25 cellular contexts compared by ENCODE assay signal in genomic region chr15:59746777-59747176, GRCh38. TPM values are rescaled to one million over a fixed set of nuclear protein-coding genes. Genes with fewer than 3 reads are reported as not detected.
DNase-seq lines count a peak whose midpoint lies in the region; ATAC-seq and TF ChIP-seq lines count a peak whose summit lies in the region.
"Had no signal": no experiment of that assay in that cellular context is flagged by ENCODE, and none has a peak within 500 bp of the region (broad histone marks: within the 10 kb centered on the region; RNA-seq: fewer than 3 reads in every experiment).

No MANE protein-coding gene starts in this region.

- ATAC-seq in Panc1 = 0 out of 2 replicates have a peak, but pooled peaks have one; percentile 45
- no peak for ATAC-seq in HG03135 (IDR thresholded peaks at IDR 0.05; ENCODE audit: unreplicated experiment)
- ATAC-seq: activated CD8-positive, alpha-beta T cell treated with anti-CD3 and anti-CD28 coated beads for 36 hours; HCT116; left ventricle myocardium superior; right lobe of liver; SK-N-SH treated with all-trans-retinoic acid at 6 μM for 48 hours; stimulated activated effector memory CD8-positive, alpha-beta T cell treated with anti-CD3 and anti-CD28 coated beads, Interleukin-12 subunit alpha, Interleukin-12 subunit beta, amount 100 ng/mL, for 72 hours; T-helper 17 cell; upper lobe of right lung had no signal

- peaks cover 38% of the 10 kb centered on the region for H3K27me3 ChIP-seq in BE2C
- H3K27me3 ChIP-seq in Panc1 (ENCODE audit: control insufficient read depth, insufficient read depth, low read length) = no peaks in the 10 kb centered on the region
- H3K27me3 ChIP-seq: right lobe of liver had no signal

- H3K27ac ChIP-seq in Panc1 (ENCODE audit: low read length) = no peak overlapping the region
- H3K27ac ChIP-seq: epithelial cell of prostate, neutrophil, right lobe of liver, upper lobe of right lung had no signal

- DNase-seq in BE2C (peak; percentile 19), DMS53 (lab: John Stamatoyannopoulos, UW) (peak; percentile 84), NCI-H128 (lab: John Stamatoyannopoulos, UW; ENCODE audit: unreplicated experiment) (peak; percentile 24), Panc1 (ENCODE audit: low read depth, low spot score) (no peak), T1000 (lab: John Stamatoyannopoulos, UW) (no peak), NCI-H2227 (lab: John Stamatoyannopoulos, UW; ENCODE audit: unreplicated experiment) (no peak)
- DNase-seq: activated CD8-positive, alpha-beta T cell treated with anti-CD3 and anti-CD28 coated beads for 36 hours; anterior cingulate cortex; CD4-positive, CD25-positive, alpha-beta regulatory T cell; effector CD8-positive, alpha-beta T cell; KBM-7; left ventricle myocardium superior; NCI-H2107; NCI-H524 treated with DMSO at 0.1 percent for 48 hours; right lobe of liver; stimulated activated CD4-positive, alpha-beta T cell treated with anti-CD3 and anti-CD28 coated beads, Interleukin-12 subunit alpha, Interleukin-12 subunit beta, amount 100 ng/mL, for 4 hours; stimulated activated CD4-positive, alpha-beta T cell treated with anti-CD3 and anti-CD28 coated beads, Interleukin-4, amount 100 ng/mL, for 1 hour; T-helper 17 cell; upper lobe of right lung had no signal

- intact Hi-C loops in Panc1 (cut with micrococcal nuclease; ENCODE audit: unreplicated experiment) = no loop called here

- H3K4me3 ChIP-seq in BE2C (ENCODE audit: low read depth, low read length) (no peak overlapping the region), Panc1 (ENCODE audit: low read depth in 2 of 2, low read length in 2 of 2) (no peak overlapping the region)
- H3K4me3 ChIP-seq: right lobe of liver, upper lobe of right lung had no signal

- no peak for TF ChIP-seq CTCF in BE2C (IDR thresholded peaks at IDR 0.05; ENCODE audit: low read depth, low read length)
- TF ChIP-seq CTCF in Panc1 (IDR thresholded peaks at IDR 0.05) = no peak

- H3K9me3 ChIP-seq in BE2C (no peaks in the 10 kb centered on the region), Panc1 (ENCODE audit: control insufficient read depth, insufficient read depth, low read depth, low read length) (no peaks in the 10 kb centered on the region; the same call in 1 of the 2 replicates)
- H3K9me3 ChIP-seq: neutrophil, right lobe of liver, upper lobe of right lung had no signal

- H3K4me1 ChIP-seq in BE2C (no peaks in the 10 kb centered on the region; the same call in 1 of the 2 replicates), Panc1 (ENCODE audit: control insufficient read depth, insufficient read depth, low read length) (no peaks in the 10 kb centered on the region)
- H3K4me1 ChIP-seq: right lobe of liver, upper lobe of right lung had no signal

- in situ Hi-C loops in Panc1 (cut with HindIII; ENCODE audit: low pct_unique_long_range_greater_than_20kb, low sequenced_read_pairs) = no loop called here

- H3K36me3 ChIP-seq in BE2C (no peaks in the 10 kb centered on the region), Panc1 (ENCODE audit: control insufficient read depth, insufficient read depth, low read length) (no peaks in the 10 kb centered on the region)
- H3K36me3 ChIP-seq: neutrophil, right lobe of liver, upper lobe of right lung had no signal

- CTCF ChIA-PET in Panc1 (lab: Charles Lee) = no interaction called here

- BruUV-seq in Panc1 (replicated peaks; lab: Mats Ljungman, UMichigan) = no TSS peak

- POLR2A ChIA-PET in Panc1 (lab: Charles Lee) = no interaction called here

RNA-seq across cellular contexts. Expression of gene BNIP2, which starts 57.7 kb away (rescaled TPM):
- 36.8 TPM for polyA plus RNA-seq in BE2C (2012; ENCODE audit: insufficient read depth, insufficient read length, low read depth)
- total RNA-seq in Panc1 (2021; ENCODE audit: unreplicated experiment) = 70.7 TPM
- 44.5 TPM for polyA plus RNA-seq in Panc1 (2012; ENCODE audit: insufficient read length)

Comparison
In these comparisons a context has a peak if more than half of its experiments do, and no peak if none do; other contexts are left out.
1. DNase-seq: peak in BE2C (single experiment), DMS53 (single experiment) and NCI-H128 (single experiment); none in Panc1 (single experiment), T1000 (single experiment) and NCI-H2227 (single experiment).